ENCODE assay signal across 18 cellular contexts in the genomic region with DNA sequence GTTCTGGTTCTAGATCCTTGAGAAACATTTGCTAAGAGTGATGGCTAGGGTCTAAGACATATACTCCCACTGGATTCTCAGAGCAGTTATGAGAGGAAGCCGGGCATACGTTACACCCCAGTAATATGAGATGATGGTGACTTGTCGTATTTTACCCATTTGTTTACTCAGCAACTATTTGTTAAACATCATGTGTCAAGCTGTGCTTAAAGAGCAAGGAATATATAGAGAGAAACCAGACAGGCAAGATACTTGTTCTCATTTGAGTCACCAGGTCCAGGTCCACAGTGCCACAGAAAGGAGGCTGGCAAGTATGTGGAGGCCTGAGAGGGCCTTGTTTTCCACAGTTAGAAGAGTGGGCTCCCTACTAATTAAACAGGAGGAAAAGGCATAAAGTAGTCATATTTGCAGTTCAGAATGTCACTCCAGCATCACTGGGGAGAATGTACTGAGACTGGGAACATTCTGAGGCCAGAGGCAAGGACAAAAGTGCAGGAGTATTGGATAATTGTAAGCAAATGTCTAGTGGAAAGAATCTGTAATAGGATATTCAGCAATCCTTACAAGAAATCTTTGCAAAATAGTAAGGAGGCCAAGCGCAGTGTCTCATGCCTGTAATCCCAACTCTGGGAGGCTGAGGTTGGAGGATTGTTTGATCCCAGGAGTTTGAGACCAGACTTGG.
"Had no signal": no experiment of that assay in that cellular context is flagged by ENCODE, and none has a peak within 500 bp of the region (broad histone marks: within the 10 kb centered on the region; RNA-seq: fewer than 3 reads in every experiment).

No MANE protein-coding gene starts in this region.

- H3K4me2 ChIP-seq: hepatocyte had no signal

- H3K27me3 ChIP-seq: colonic mucosa, hepatocyte, upper lobe of left lung had no signal

- DNase-seq: activated naive CD4-positive, alpha-beta T cell; activated T-cell treated with anti-CD3 and anti-CD28 coated beads, Interleukin-2, amount 50 U/mL, for 24 hours; colonic mucosa; dorsolateral prefrontal cortex; effector memory CD8-positive, alpha-beta T cell; foreskin melanocyte; glutamatergic neuron; immature natural killer cell; left ventricle myocardium inferior; naive thymus-derived CD8-positive, alpha-beta T cell; psoas muscle; right cardiac atrium; stimulated activated CD4-positive, alpha-beta T cell treated with anti-CD3 and anti-CD28 coated beads, Interleukin-4, amount 100 ng/mL, for 4 hours; stimulated activated naive CD8-positive, alpha-beta T cell treated with anti-CD3 and anti-CD28 coated beads, Interleukin-15, Interleukin-2, amounts not matched to agents 100 U/mL and 50 U/mL, for 24 hours; T-helper 1 cell; upper lobe of left lung had no signal

- H3K4me1 ChIP-seq: colonic mucosa, left ventricle myocardium inferior, psoas muscle, upper lobe of left lung had no signal

- H3K27ac ChIP-seq: colonic mucosa, dorsolateral prefrontal cortex, hepatocyte, left ventricle myocardium inferior, psoas muscle, upper lobe of left lung had no signal

- H2AFZ ChIP-seq: hepatocyte had no signal

- H3K79me2 ChIP-seq: hepatocyte had no signal

- H3K9me3 ChIP-seq: colonic mucosa had no signal

- H3K36me3 ChIP-seq: colonic mucosa, left ventricle myocardium inferior, upper lobe of left lung had no signal

- ATAC-seq: effector memory CD8-positive, alpha-beta T cell; naive thymus-derived CD8-positive, alpha-beta T cell; psoas muscle; right cardiac atrium; stimulated activated naive CD8-positive, alpha-beta T cell treated with anti-CD3 and anti-CD28 coated beads, Interleukin-15, Interleukin-2, amounts not matched to agents 100 U/mL and 50 U/mL, for 24 hours; WTC11 had no signal

- H3K4me3 ChIP-seq: colonic mucosa, dorsolateral prefrontal cortex, hepatocyte, left ventricle myocardium inferior, psoas muscle, upper lobe of left lung had no signal
